Comparison of ENCODE assay signal across 1 cellular context in genomic region chr11:86740628-86741488, GRCh38.
TF ChIP-seq lines count a peak whose summit lies in the region.

No MANE protein-coding gene starts in this region.

TF ChIP-seq in HepG2, 621 proteins besides CTCF, POLR2A, EP300 and RAD21 (continued from another document):
- TF ChIP-seq HIC2 (CRISPR knock-in tag; IDR thresholded peaks at IDR 0.05; ENCODE audit: low read depth), result no peak
- peak; percentile 44; the same call in 1 of the 2 replicates for TF ChIP-seq AHDC1 (CRISPR knock-in tag; IDR thresholded peaks at IDR 0.05; ENCODE audit: borderline replicate concordance)
- TF ChIP-seq ZZZ3 (CRISPR knock-in tag; IDR thresholded peaks at IDR 0.05; ENCODE audit: borderline replicate concordance), result no peak
- TF ChIP-seq ZBTB42 (CRISPR knock-in tag; IDR thresholded peaks at IDR 0.05), result no peak
- TF ChIP-seq ZMAT3 (CRISPR knock-in tag; conservative IDR thresholded peaks at IDR 0.05), result no peak
- TF ChIP-seq ARID5B (CRISPR knock-in tag; IDR thresholded peaks at IDR 0.05), result peak; percentile 57
- peak; percentile 98 for TF ChIP-seq FOSL2 (CRISPR knock-in tag; IDR thresholded peaks at IDR 0.05)
- TF ChIP-seq PAWR (CRISPR knock-in tag; IDR thresholded peaks at IDR 0.05; ENCODE audit: borderline replicate concordance), result no peak
- TF ChIP-seq ARNTL (CRISPR knock-in tag; IDR thresholded peaks at IDR 0.05), result no peak
